Comparison of ENCODE assay signal across 21 cellular contexts in the genomic region with DNA sequence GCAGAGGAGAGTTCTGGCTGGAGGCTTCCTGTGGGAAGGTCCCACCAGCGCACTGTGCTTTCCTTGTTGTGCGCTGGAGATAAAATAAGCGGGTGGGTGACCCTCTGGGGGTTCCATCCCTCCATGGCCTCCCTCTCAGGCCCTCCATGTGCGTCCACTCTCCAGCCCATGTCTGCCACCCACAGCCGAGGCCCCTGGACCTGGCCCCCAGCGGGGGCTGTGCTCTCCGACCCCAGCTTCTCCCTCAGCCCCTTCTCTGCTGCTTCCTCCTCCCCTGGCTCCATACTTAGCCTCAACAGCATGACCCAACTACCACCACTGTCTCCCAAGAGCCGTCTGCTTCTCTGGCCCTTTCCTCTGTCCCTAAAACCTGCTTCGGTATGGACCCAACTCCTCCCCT.
"Had no signal": no experiment of that assay in that cellular context is flagged by ENCODE, and none has a peak within 500 bp of the region (broad histone marks: within the 10 kb centered on the region; RNA-seq: fewer than 3 reads in every experiment).

No MANE protein-coding gene starts in this region.

- H3K36me3 ChIP-seq: esophagus squamous epithelium, gastroesophageal sphincter, left lung, lower lobe of right lung, right lobe of liver, spleen, tibial nerve had no signal

- H3K4me3 Mint-ChIP-seq: dendritic cell treated with granulocyte-macrophage colony-stimulating factor and Interleukin-4, amounts not matched to agents 40 ng/mL and 50 ng/mL, for 4 days; memory B cell; mesothelial cell of epicardium; nephron; stimulated activated naive B cell treated with anti-CD40 and anti-IgM and Interleukin-4, amounts not matched to agents 10 μg/mL and 1 μg/mL and 100 μg/mL, for 72 hours; stimulated activated naive CD8-positive, alpha-beta T cell treated with anti-CD3 and anti-CD28 coated beads, Interleukin-15, amount 100 ng/mL, for 72 hours had no signal

- H3K4me3 ChIP-seq: esophagus squamous epithelium, gastroesophageal sphincter, left lung, lower lobe of right lung, psoas muscle, right lobe of liver, spleen, testis, tibial nerve had no signal

- H3K27me3 ChIP-seq: right lobe of liver, testis, tibial nerve had no signal

- ATAC-seq: gastroesophageal sphincter; left lung; lower lobe of right lung; psoas muscle; stimulated activated naive B cell treated with anti-CD40 and anti-IgM and Interleukin-4, amounts not matched to agents 10 μg/mL and 1 μg/mL and 100 μg/mL, for 72 hours had no signal

- H3K4me1 Mint-ChIP-seq: memory B cell; mesothelial cell of epicardium; nephron; stimulated activated naive B cell treated with anti-CD40 and anti-IgM and Interleukin-4, amounts not matched to agents 10 μg/mL and 1 μg/mL and 100 μg/mL, for 72 hours; stimulated activated naive CD8-positive, alpha-beta T cell treated with anti-CD3 and anti-CD28 coated beads, Interleukin-15, amount 100 ng/mL, for 72 hours had no signal

- DNase-seq: esophagus squamous epithelium; foreskin fibroblast; glutamatergic neuron; islet precursor cell; left lung; lower lobe of right lung; psoas muscle; right lobe of liver; stimulated activated CD4-positive, alpha-beta T cell treated with anti-CD3 and anti-CD28 coated beads, Interleukin-15, amount 100 ng/mL, for 24 hours; stimulated activated CD4-positive, alpha-beta T cell treated with anti-CD3 and anti-CD28 coated beads, Interleukin-1b, Interleukin-23, amount 100 ng/mL, for 48 hours; stimulated activated CD4-positive, alpha-beta T cell treated with anti-CD3 and anti-CD28 coated beads, Interleukin-4, amount 100 ng/mL, for 24 hours; stimulated activated naive B cell treated with anti-CD40 and anti-IgM and Interleukin-4, amounts not matched to agents 10 μg/mL and 1 μg/mL and 100 μg/mL, for 72 hours; stimulated activated naive CD8-positive, alpha-beta T cell treated with anti-CD3 and anti-CD28 coated beads, Interleukin-15, amount 100 ng/mL, for 72 hours; testis had no signal

- H3K9me3 ChIP-seq: esophagus squamous epithelium, gastroesophageal sphincter, left lung, lower lobe of right lung, psoas muscle, right lobe of liver, testis had no signal

- H3K4me1 ChIP-seq: esophagus squamous epithelium, left lung, lower lobe of right lung, psoas muscle, right lobe of liver, spleen, testis, tibial nerve had no signal

- H3K27ac Mint-ChIP-seq: dendritic cell treated with granulocyte-macrophage colony-stimulating factor and Interleukin-4, amounts not matched to agents 40 ng/mL and 50 ng/mL, for 4 days; memory B cell; mesothelial cell of epicardium; nephron; stimulated activated naive B cell treated with anti-CD40 and anti-IgM and Interleukin-4, amounts not matched to agents 10 μg/mL and 1 μg/mL and 100 μg/mL, for 72 hours had no signal

- H3K27ac ChIP-seq: esophagus squamous epithelium, gastroesophageal sphincter, left lung, lower lobe of right lung, psoas muscle, right lobe of liver, spleen, testis, tibial nerve had no signal
